Comparison of ENCODE assay signal across 13 cellular contexts in the genomic region with DNA sequence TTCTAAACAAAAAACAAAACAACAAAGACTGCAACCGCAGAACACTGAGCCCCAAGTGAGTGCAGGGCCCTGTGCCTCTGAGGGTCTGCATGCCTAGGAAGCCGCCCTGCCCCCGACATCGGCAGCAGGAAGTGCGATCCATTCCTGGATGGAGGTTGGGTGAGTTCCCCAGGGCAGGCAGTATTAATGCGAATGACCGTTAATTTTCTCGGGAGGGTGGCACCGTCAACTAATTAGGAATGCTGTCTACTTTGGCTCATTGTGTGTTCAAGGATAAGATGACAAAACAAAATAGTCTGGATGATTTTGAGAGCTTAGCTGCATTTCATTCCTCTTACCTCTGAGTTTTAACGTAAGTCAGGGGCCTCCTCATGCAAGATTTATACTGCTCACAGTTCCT. TPM values are rescaled to one million over a fixed set of nuclear protein-coding genes. Genes with fewer than 3 reads are reported as not detected.
DNase-seq lines count a peak whose midpoint lies in the region; TF ChIP-seq lines count a peak whose summit lies in the region.
"Had no signal": no experiment of that assay in that cellular context is flagged by ENCODE, and none has a peak within 500 bp of the region (broad histone marks: within the 10 kb centered on the region; RNA-seq: fewer than 3 reads in every experiment).

No MANE protein-coding gene starts in this region.

- no TSS peak for BruUV-seq in MCF 10A (replicated peaks; lab: Mats Ljungman, UMichigan)
- BruUV-seq in mammary epithelial cell (replicated peaks; lab: Mats Ljungman, UMichigan): no TSS peak

- H3K36me3 Mint-ChIP-seq in MCF 10A (ENCODE audit: insufficient read depth, unreplicated experiment): no peaks in the 10 kb centered on the region

- no peaks in the 10 kb centered on the region for H3K79me2 ChIP-seq in mammary epithelial cell (ENCODE audit: insufficient read depth, low read length)

- H3K9me3 ChIP-seq in mammary epithelial cell (replicated peaks; ENCODE audit: insufficient read depth, low read length) (no peaks in the 10 kb centered on the region), testis (no peaks in the 10 kb centered on the region)
- H3K9me3 ChIP-seq: gastroesophageal sphincter had no signal

- no peak for TF ChIP-seq CTCF in MCF 10A (IDR thresholded peaks at IDR 0.05; ENCODE audit: unreplicated experiment)
- TF ChIP-seq CTCF in mammary epithelial cell (conservative IDR thresholded peaks at IDR 0.05 in 1 of 2, IDR thresholded peaks at IDR 0.05 in 1 of 2; ENCODE audit: extremely low read depth in 1 of 2, insufficient read depth in 1 of 2, low read depth in 1 of 2, low read length in 2 of 2): no peak
- no peak for TF ChIP-seq CTCF in choroid plexus epithelial cell (conservative IDR thresholded peaks at IDR 0.05; ENCODE audit: low read depth, low read length)
- no peak for TF ChIP-seq CTCF in testis (IDR thresholded peaks at IDR 0.05)

- CTCF ChIA-PET in MCF 10A (lab: Yijun Ruan, JAX): interaction anchor here (0.6 to 1.2 kb wide), 4 partner anchors 9 to 459 kb away, joined by 3 read pairs; no protein-coding TSS in a partner anchor
- CTCF ChIA-PET in mammary epithelial cell (lab: Charles Lee; ENCODE audit: low non-redundant PET): no interaction called here

- 85% methylated on average over 9 of the region's 10 CpGs for WGBS in mammary epithelial cell (ENCODE audit: low coverage, missing lambda C conversion rate)
- 52 to 58% methylated on average over 10 of the region's 10 CpGs for WGBS in testis, 2 donors

- peaks cover 20% of the 10 kb centered on the region for H3K4me1 ChIP-seq in mammary epithelial cell (ENCODE audit: insufficient read depth, low read length)
- H3K4me1 ChIP-seq in testis: no peaks in the 10 kb centered on the region

- intact Hi-C loops in MCF 10A (cut with micrococcal nuclease): loop anchor here (10.0 kb wide), 1 partner anchor 57 kb away; no protein-coding TSS in a partner anchor
- intact Hi-C loops in mammary epithelial cell (cut with micrococcal nuclease): no loop called here
- intact Hi-C loops in testis (cut with DNase I; ENCODE audit: low total_unique reads): no loop called here

- in situ Hi-C loops in mammary epithelial cell (cut with MboI; ENCODE audit: low sequenced_read_pairs in 2 of 2): no loop called here

- peak overlapping the region; percentile 69 for H3K4me3 Mint-ChIP-seq in MCF 10A (ENCODE audit: unreplicated experiment)

- dilution Hi-C loops in mammary epithelial cell (cut with HindIII; ENCODE audit: low sequenced_read_pairs): loop anchor here (10.0 kb wide), 1 partner anchor 57 kb away; no protein-coding TSS in a partner anchor

- no peak for DNase-seq in MCF 10A (ENCODE audit: unreplicated experiment)
- DNase-seq in mammary epithelial cell: no peak
- DNase-seq in choroid plexus epithelial cell (ENCODE audit: low read depth): no peak
- peak; percentile 34 for DNase-seq in left kidney (ENCODE audit: low read depth, low spot score)
- no peak for DNase-seq in testis
- DNase-seq in NCI-H1436 (lab: John Stamatoyannopoulos, UW): no peak
- no peak for DNase-seq in AG20443 (ENCODE audit: low spot score)
- no peak for DNase-seq in NK-92 (lab: John Stamatoyannopoulos, UW; ENCODE audit: unreplicated experiment)
- DNase-seq: activated naive CD4-positive, alpha-beta T cell treated with Interleukin-2 at 50 U/mL for 16 hours; DMS53; Kasumi-1; substantia nigra had no signal

- H3K36me3 ChIP-seq in mammary epithelial cell (ENCODE audit: insufficient read depth, low read length): no peaks in the 10 kb centered on the region
- no peaks in the 10 kb centered on the region for H3K36me3 ChIP-seq in testis (ENCODE audit: low read depth, missing control alignments)
- H3K36me3 ChIP-seq: gastroesophageal sphincter had no signal

- no peaks in the 10 kb centered on the region for H3K27me3 Mint-ChIP-seq in MCF 10A (ENCODE audit: insufficient read depth, unreplicated experiment)

- H2AFZ ChIP-seq in mammary epithelial cell (ENCODE audit: low read depth, low read length): no peak overlapping the region

- no peaks in the 10 kb centered on the region for H3K9me3 Mint-ChIP-seq in MCF 10A (ENCODE audit: unreplicated experiment)

- H3K4me3 ChIP-seq in mammary epithelial cell (replicated peaks in 1 of 3; ENCODE audit: insufficient read depth in 1 of 3, low read depth in 2 of 3, low read length in 3 of 3) (no peak overlapping the region), choroid plexus epithelial cell (ENCODE audit: low read depth, low read length) (peak overlapping the region; percentile 44), testis (no peak overlapping the region)
- H3K4me3 ChIP-seq: gastroesophageal sphincter had no signal

- no peak overlapping the region for H3K9ac ChIP-seq in mammary epithelial cell (ENCODE audit: insufficient read depth, low read length)

- POLR2A ChIA-PET in MCF 10A (lab: Yijun Ruan, JAX): interaction anchor here (1.1 to 1.6 kb wide), 2 partner anchors 21 to 49 kb away, joined by 3 to 5 read pairs; no protein-coding TSS in a partner anchor

- no peak overlapping the region for H3K27ac Mint-ChIP-seq in MCF 10A (ENCODE audit: low read depth, unreplicated experiment)

- H3K27ac ChIP-seq in mammary epithelial cell (ENCODE audit: insufficient read depth, low read depth, low read length) (no peak overlapping the region), testis (no peak overlapping the region)
- H3K27ac ChIP-seq: gastroesophageal sphincter had no signal

- H4K20me1 ChIP-seq in mammary epithelial cell (ENCODE audit: insufficient read depth, low read length): no peaks in the 10 kb centered on the region

- TF ChIP-seq POLR2A in testis (IDR thresholded peaks at IDR 0.05): no peak

- H3K4me2 ChIP-seq in mammary epithelial cell (ENCODE audit: insufficient read depth, low read depth, low read length): no peak overlapping the region

- H3K27me3 ChIP-seq in mammary epithelial cell (ENCODE audit: insufficient read depth, low read length): no peaks in the 10 kb centered on the region
- no peaks in the 10 kb centered on the region for H3K27me3 ChIP-seq in testis

- peaks cover 25% of the 10 kb centered on the region for H3K4me1 Mint-ChIP-seq in MCF 10A (ENCODE audit: insufficient read depth, unreplicated experiment)

RNA-seq across cellular contexts. Expression of a gene that starts 3.1 kb away (rescaled TPM):
- total RNA-seq in MCF 10A (2022) (0.49 and 0.66 TPM in 2 replicates), mammary epithelial cell (1 to 10 TPM in 1 of 2 donors, under 1 TPM in 1; 0.31 to 1.0 TPM), testis (1 to 10 TPM; 1.5 to 2.8 TPM)
- polyA plus RNA-seq in mammary epithelial cell (0.18 TPM), testis (ENCODE audit: insufficient read depth, low read depth, low replicate concordance) (2.2 TPM)
- not detected for polyA minus RNA-seq in mammary epithelial cell
